21 cellular contexts compared by ENCODE assay signal in genomic region chrX:150837845-150838244, GRCh38.
DNase-seq lines count a peak whose midpoint lies in the region; ATAC-seq, FAIRE-seq and TF ChIP-seq lines count a peak whose summit lies in the region.
"Had no signal": no experiment of that assay in that cellular context is flagged by ENCODE, and none has a peak within 500 bp of the region (broad histone marks: within the 10 kb centered on the region; RNA-seq: fewer than 3 reads in every experiment).

No MANE protein-coding gene starts in this region.

- H3K4me1 ChIP-seq in CD8-positive, alpha-beta T cell (ENCODE audit: insufficient read depth, low read length), result no peaks in the 10 kb centered on the region
- no peaks in the 10 kb centered on the region for H3K4me1 ChIP-seq in naive thymus-derived CD4-positive, alpha-beta T cell (ENCODE audit: control insufficient read depth in 2 of 2, insufficient read depth in 2 of 2, low read length in 2 of 2)
- peaks cover 11 to 23% of the 10 kb centered on the region in 2 donors for H3K4me1 ChIP-seq in gastrocnemius medialis
- H3K4me1 ChIP-seq: BE2C, Caco-2 had no signal

- in situ Hi-C loops in gastrocnemius medialis (cut with MboI; ENCODE audit: low sequenced_read_pairs in 4 of 4), result no loop called here

- TF ChIP-seq POLR2A in GM12891 (IDR thresholded peaks at IDR 0.05; ENCODE audit: low read depth, low read length) (no peak), gastrocnemius medialis (IDR thresholded peaks at IDR 0.05) (no peak)

- ATAC-seq in CD8-positive, alpha-beta T cell, result no peak
- peak; percentile 36 for ATAC-seq in naive thymus-derived CD4-positive, alpha-beta T cell
- ATAC-seq in gastrocnemius medialis, result peak in 1 of 2 donors; percentile 43
- ATAC-seq: HCT116 had no signal

- no peaks in the 10 kb centered on the region for H3K9me3 ChIP-seq in CD8-positive, alpha-beta T cell (ENCODE audit: low read length)
- H3K9me3 ChIP-seq in naive thymus-derived CD4-positive, alpha-beta T cell (ENCODE audit: control insufficient read depth in 2 of 3, low read length in 3 of 3), result no peaks in the 10 kb centered on the region
- peaks cover 0 to 4% (median 0%) of the 10 kb centered on the region in 3 donors for H3K9me3 ChIP-seq in gastrocnemius medialis
- H3K9me3 ChIP-seq: BE2C, Caco-2 had no signal

- peak; percentile 16 for FAIRE-seq in GM12891 (lab: Jason Lieb, UNC)
- FAIRE-seq: A204.1, HTR-8/SVneo had no signal

- H3K27me3 Mint-ChIP-seq in CD8-positive, alpha-beta T cell (ENCODE audit: low read depth), result no peaks in the 10 kb centered on the region
- H3K27me3 Mint-ChIP-seq in naive thymus-derived CD4-positive, alpha-beta T cell, result no peaks in the 10 kb centered on the region
- H3K27me3 Mint-ChIP-seq: CD4-positive, CD25-positive, alpha-beta regulatory T cell; IgD-negative memory B cell had no signal

- CTCF ChIA-PET in CD8-positive, alpha-beta T cell (lab: Charles Lee), result interaction anchor here (1.0 kb wide), 1 partner anchor 1819 kb away, joined by 3 read pairs; no protein-coding TSS in a partner anchor
- CTCF ChIA-PET in naive thymus-derived CD4-positive, alpha-beta T cell (lab: Charles Lee), result interaction anchor here (0.6 kb wide), 1 partner anchor 251 kb away, joined by 3 read pairs; no protein-coding TSS in a partner anchor

- H3K27me3 ChIP-seq in CD8-positive, alpha-beta T cell (ENCODE audit: insufficient read depth, low read length), result no peaks in the 10 kb centered on the region
- no peaks in the 10 kb centered on the region for H3K27me3 ChIP-seq in naive thymus-derived CD4-positive, alpha-beta T cell (ENCODE audit: control insufficient read depth in 2 of 2, insufficient read depth in 2 of 2, low read length in 2 of 2)
- no peaks in the 10 kb centered on the region for H3K27me3 ChIP-seq in gastrocnemius medialis
- H3K27me3 ChIP-seq: BE2C had no signal

- no peak for DNase-seq in CD8-positive, alpha-beta T cell
- DNase-seq in GM12891 (ENCODE audit: insufficient read length, low spot score), result no peak
- DNase-seq in naive thymus-derived CD4-positive, alpha-beta T cell, result no peak
- DNase-seq in gastrocnemius medialis, result no peak
- no peak for DNase-seq in stimulated activated CD4-positive, alpha-beta T cell treated with anti-CD3 and anti-CD28 coated beads, Interleukin-1b, Interleukin-23, amount 100 ng/mL, for 48 hours
- DNase-seq in NCI-H146 treated with DMSO at 0.1 percent for 48 hours (lab: John Stamatoyannopoulos, UW; ENCODE audit: unreplicated experiment), result no peak
- DNase-seq: ACHN; BE2C; C1 segment of cervical spinal cord; Caco-2; CD4-positive, CD25-positive, alpha-beta regulatory T cell; DMS79; GDM1; GOT3; H7; HFFc6; KBM-7 had no signal

- H3K4me3 Mint-ChIP-seq in CD8-positive, alpha-beta T cell, result no peak overlapping the region
- H3K4me3 Mint-ChIP-seq in naive thymus-derived CD4-positive, alpha-beta T cell, result no peak overlapping the region
- H3K4me3 Mint-ChIP-seq: CD4-positive, CD25-positive, alpha-beta regulatory T cell; HFFc6; IgD-negative memory B cell had no signal

- no peak for TF ChIP-seq CTCF in CD8-positive, alpha-beta T cell (IDR thresholded peaks at IDR 0.05)
- TF ChIP-seq CTCF in gastrocnemius medialis (IDR thresholded peaks at IDR 0.05 in 4 of 5, conservative IDR thresholded peaks at IDR 0.05 in 1 of 5), result no peak

- no peak overlapping the region for H3K4me3 ChIP-seq in CD8-positive, alpha-beta T cell (ENCODE audit: low read depth, low read length)
- no peak overlapping the region for H3K4me3 ChIP-seq in naive thymus-derived CD4-positive, alpha-beta T cell (ENCODE audit: low read length)
- no peak overlapping the region for H3K4me3 ChIP-seq in gastrocnemius medialis

- peaks cover 2% of the 10 kb centered on the region for H3K36me3 Mint-ChIP-seq in CD8-positive, alpha-beta T cell
- H3K36me3 Mint-ChIP-seq in naive thymus-derived CD4-positive, alpha-beta T cell, result peaks cover 3 to 12% (median 7%) of the 10 kb centered on the region in 5 donors

- H3K4me1 Mint-ChIP-seq in CD8-positive, alpha-beta T cell (ENCODE audit: low read depth), result peaks cover 15% of the 10 kb centered on the region
- H3K4me1 Mint-ChIP-seq in naive thymus-derived CD4-positive, alpha-beta T cell, result peaks cover 0 to 8% (median 5%) of the 10 kb centered on the region in 7 donors
- H3K4me1 Mint-ChIP-seq: IgD-negative memory B cell had no signal

- H3K36me3 ChIP-seq in CD8-positive, alpha-beta T cell (ENCODE audit: insufficient read depth, low read length), result no peaks in the 10 kb centered on the region
- no peaks in the 10 kb centered on the region for H3K36me3 ChIP-seq in naive thymus-derived CD4-positive, alpha-beta T cell (ENCODE audit: control insufficient read depth in 2 of 3, insufficient read depth in 3 of 3, low read length in 3 of 3)
- no peaks in the 10 kb centered on the region for H3K36me3 ChIP-seq in gastrocnemius medialis
- H3K36me3 ChIP-seq: BE2C had no signal

- H3K27ac ChIP-seq in CD8-positive, alpha-beta T cell (ENCODE audit: low read depth, low read length), result no peak overlapping the region
- no peak overlapping the region for H3K27ac ChIP-seq in naive thymus-derived CD4-positive, alpha-beta T cell (ENCODE audit: low read depth, low read length)
- H3K27ac ChIP-seq in gastrocnemius medialis, result peak overlapping the region; percentile 31 to 52 (median 33)

- POLR2A ChIA-PET in CD8-positive, alpha-beta T cell (lab: Charles Lee), result no interaction called here
- POLR2A ChIA-PET in naive thymus-derived CD4-positive, alpha-beta T cell (lab: Charles Lee), result no interaction called here

- H3K9me3 Mint-ChIP-seq in CD8-positive, alpha-beta T cell, result peaks cover 9% of the 10 kb centered on the region
- peaks cover 0 to 15% (median 3%) of the 10 kb centered on the region in 11 donors for H3K9me3 Mint-ChIP-seq in naive thymus-derived CD4-positive, alpha-beta T cell
- H3K9me3 Mint-ChIP-seq: HFFc6 had no signal

- peak overlapping the region; percentile 41 for H3K27ac Mint-ChIP-seq in CD8-positive, alpha-beta T cell
- no peak overlapping the region for H3K27ac Mint-ChIP-seq in naive thymus-derived CD4-positive, alpha-beta T cell
- H3K27ac Mint-ChIP-seq: HFFc6, IgD-negative memory B cell had no signal

- intact Hi-C loops in CD8-positive, alpha-beta T cell (cut with DNase I, micrococcal nuclease), result no loop called here
- intact Hi-C loops in naive thymus-derived CD4-positive, alpha-beta T cell (cut with micrococcal nuclease), result no loop called here
- intact Hi-C loops in gastrocnemius medialis (cut with DNase I; ENCODE audit: low total_unique reads), result loop anchor here (5.0 kb wide), 1 partner anchor 66 kb away; no protein-coding TSS in a partner anchor

TF ChIP-seq in GM12891, 5 proteins besides CTCF, POLR2A, EP300 and RAD21:
- no peak for TF ChIP-seq TAF1 (IDR thresholded peaks at IDR 0.05; ENCODE audit: low read depth, low read length)
- no peak for TF ChIP-seq POLR2AphosphoS5 (IDR thresholded peaks at IDR 0.05; ENCODE audit: low read depth, low read length)
- no peak for TF ChIP-seq PAX5 (IDR thresholded peaks at IDR 0.05; ENCODE audit: insufficient read depth, low read length, severe bottlenecking)

Comparison
In these comparisons a context has a peak if more than half of its experiments do, and no peak if none do; other contexts are left out.
1. H3K27ac ChIP-seq: peak in gastrocnemius medialis (4 of 4); none in CD8-positive, alpha-beta T cell (single experiment) and naive thymus-derived CD4-positive, alpha-beta T cell (single experiment).